In the genomic region with DNA sequence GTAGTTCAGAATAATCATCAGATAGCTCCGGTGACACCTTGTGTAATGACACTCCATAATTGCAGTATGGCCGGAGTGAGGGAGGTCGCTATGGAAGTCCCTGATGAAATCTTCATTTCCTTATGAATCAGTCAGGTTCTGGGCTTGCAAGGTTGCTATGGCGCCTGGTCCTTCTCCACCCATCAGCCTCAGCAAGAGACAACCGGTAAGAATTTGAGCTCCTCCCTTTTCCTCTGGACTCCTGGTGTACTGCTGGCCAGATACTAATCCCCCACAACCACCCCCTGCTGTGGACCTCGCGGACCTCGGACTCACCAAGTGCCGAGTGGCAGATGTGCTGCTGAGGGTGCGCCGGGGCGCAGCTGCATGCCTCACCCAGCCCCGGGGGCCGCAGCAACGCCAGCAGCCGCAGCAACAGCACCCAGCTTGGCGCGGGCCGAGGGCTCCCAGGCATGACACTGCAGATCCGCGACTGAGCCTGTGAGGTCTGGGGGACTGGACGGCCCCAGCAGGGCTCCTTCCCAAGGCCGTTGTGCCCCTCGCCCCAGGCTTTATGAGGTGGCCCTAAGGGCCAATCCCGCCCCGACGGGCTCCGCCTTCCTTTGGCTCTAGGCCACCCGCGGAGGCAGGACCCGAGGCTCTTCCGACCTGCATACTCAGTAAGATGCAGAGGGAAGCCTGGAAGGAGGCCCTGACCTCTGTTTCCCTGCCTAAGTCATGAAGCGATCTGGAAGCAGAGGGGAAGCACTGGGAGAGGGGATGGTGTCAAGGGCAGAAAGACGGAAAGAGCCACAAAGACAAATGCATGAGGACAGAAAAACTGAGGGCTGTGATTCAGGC, we compare ENCODE assay signal across 8 cellular contexts. TPM values are rescaled to one million over a fixed set of nuclear protein-coding genes. Genes with fewer than 3 reads are reported as not detected.
DNase-seq lines count a peak whose midpoint lies in the region; ATAC-seq, FAIRE-seq and TF ChIP-seq lines count a peak whose summit lies in the region.

A gene (minus strand): TSS at position 526 of the 840 bp plus-strand sequence. CDS start 72 bp downstream, at position 454.

- peaks cover 11 to 28% (median 18%) of the 10 kb centered on the region in 5 donors for H3K27me3 Mint-ChIP-seq in naive thymus-derived CD8-positive, alpha-beta T cell
- H3K27me3 Mint-ChIP-seq in activated naive CD4-positive, alpha-beta T cell treated with anti-CD3 and anti-CD28 coated beads for 36 hours (ENCODE audit: low read depth): peaks cover 15% of the 10 kb centered on the region

- no peaks in the 10 kb centered on the region for H3K36me3 Mint-ChIP-seq in naive thymus-derived CD8-positive, alpha-beta T cell
- H3K36me3 Mint-ChIP-seq in activated naive CD4-positive, alpha-beta T cell treated with anti-CD3 and anti-CD28 coated beads for 36 hours (ENCODE audit: low read depth): no peaks in the 10 kb centered on the region

- H3K9me3 ChIP-seq in Peyer's patch (no peaks in the 10 kb centered on the region), pancreas (no peaks in the 10 kb centered on the region)

- H3K27me3 ChIP-seq in Peyer's patch (no peaks in the 10 kb centered on the region), foreskin keratinocyte (peaks cover 22% of the 10 kb centered on the region), pancreas (no peaks in the 10 kb centered on the region)

- no peak for TF ChIP-seq POLR2A in Peyer's patch (IDR thresholded peaks at IDR 0.05)

- WGBS in pancreas, 2 donors: 9 to 11% methylated on average over 31 to 34 of the region's 34 CpGs

- H3K9me3 Mint-ChIP-seq in naive thymus-derived CD8-positive, alpha-beta T cell: no peaks in the 10 kb centered on the region
- no peaks in the 10 kb centered on the region for H3K9me3 Mint-ChIP-seq in activated naive CD4-positive, alpha-beta T cell treated with anti-CD3 and anti-CD28 coated beads for 36 hours

- H3K4me1 ChIP-seq in Peyer's patch (peaks cover 0 to 9% (median 0%) of the 10 kb centered on the region in 4 donors), foreskin keratinocyte (no peaks in the 10 kb centered on the region), pancreas (no peaks in the 10 kb centered on the region)

- CTCF ChIA-PET in activated naive CD4-positive, alpha-beta T cell treated with anti-CD3 and anti-CD28 coated beads for 36 hours (lab: Charles Lee): no interaction called here

- ATAC-seq in foreskin keratinocyte (peak; percentile 79), pancreas (peak in 3 of 4 donors; percentile 71 to 74 (median 73)), HG03571 (IDR thresholded peaks at IDR 0.05; ENCODE audit: unreplicated experiment) (no peak), GM18861 (IDR thresholded peaks at IDR 0.05; ENCODE audit: unreplicated experiment) (no peak)
- no peak for ATAC-seq in naive thymus-derived CD8-positive, alpha-beta T cell

- POLR2A ChIA-PET in naive thymus-derived CD8-positive, alpha-beta T cell (lab: Charles Lee): no interaction called here

- H3K27ac ChIP-seq in Peyer's patch (peak within 1 kb of the TSS; percentile 17 to 78 (median 58)), foreskin keratinocyte (no peak within 1 kb of the TSS), pancreas (no peak within 1 kb of the TSS)

- no peaks in the 10 kb centered on the region for H3K36me3 ChIP-seq in Peyer's patch
- no peaks in the 10 kb centered on the region for H3K36me3 ChIP-seq in pancreas

- H3K4me3 Mint-ChIP-seq in naive thymus-derived CD8-positive, alpha-beta T cell: peak within 1 kb of the TSS in 3 of 10 donors; percentile 30 to 58 (median 54)
- H3K4me3 Mint-ChIP-seq in activated naive CD4-positive, alpha-beta T cell treated with anti-CD3 and anti-CD28 coated beads for 36 hours: no peak within 1 kb of the TSS

- no peak for FAIRE-seq in pancreas (lab: Jason Lieb, UNC)

- H3K4me1 Mint-ChIP-seq in naive thymus-derived CD8-positive, alpha-beta T cell: peaks cover 4 to 10% (median 6%) of the 10 kb centered on the region in 4 donors
- H3K4me1 Mint-ChIP-seq in activated naive CD4-positive, alpha-beta T cell treated with anti-CD3 and anti-CD28 coated beads for 36 hours (ENCODE audit: low read depth): peaks cover 5% of the 10 kb centered on the region

- DNase-seq in CD1c-positive myeloid dendritic cell (ENCODE audit: extremely low spot score) (peak; percentile 26), Peyer's patch (peak in 2 of 3 donors; percentile 65 to 85), foreskin keratinocyte (peak in 1 of 2 donors; percentile 40), pancreas (peak in 4 of 6 donors; percentile 17 to 72 (median 45))
- no peak for DNase-seq in naive thymus-derived CD8-positive, alpha-beta T cell
- no peak for DNase-seq in activated naive CD4-positive, alpha-beta T cell treated with anti-CD3 and anti-CD28 coated beads for 36 hours

- H3K4me3 ChIP-seq in Peyer's patch (peak within 1 kb of the TSS; percentile 20 to 56 (median 40)), pancreas (peak within 1 kb of the TSS in 2 of 4 donors; percentile 17 to 42)

- TF ChIP-seq CTCF in Peyer's patch (IDR thresholded peaks at IDR 0.05) (no peak), foreskin keratinocyte (conservative IDR thresholded peaks at IDR 0.05) (no peak), pancreas (IDR thresholded peaks at IDR 0.05) (no peak)

- intact Hi-C loops in pancreas (cut with DNase I): no loop called here
- intact Hi-C loops in activated naive CD4-positive, alpha-beta T cell treated with anti-CD3 and anti-CD28 coated beads for 36 hours (cut with micrococcal nuclease): no loop called here

- H3K27ac Mint-ChIP-seq in naive thymus-derived CD8-positive, alpha-beta T cell: peak within 1 kb of the TSS in 3 of 10 donors; percentile 22 to 61 (median 54)
- H3K27ac Mint-ChIP-seq in activated naive CD4-positive, alpha-beta T cell treated with anti-CD3 and anti-CD28 coated beads for 36 hours: no peak within 1 kb of the TSS

RNA-seq across cellular contexts. Expression of the gene that starts here (rescaled TPM):
- total RNA-seq in Peyer's patch (10 to 100 TPM in 1 of 4 donors, 1 to 10 TPM in 3; 3.7 to 22.3 (median 5.0) TPM), foreskin keratinocyte (0.14 TPM in 1 of 2 replicates, not detected in the other), pancreas (1 to 10 TPM in 4 of 6 donors, under 1 TPM in 2; 0.12 to 4.6 (median 1.2) TPM)
- polyA plus RNA-seq in foreskin keratinocyte (0.09 and 0.13 TPM in 2 replicates), pancreas (1 to 10 TPM; 2.1 to 3.0 TPM)
- total RNA-seq in naive thymus-derived CD8-positive, alpha-beta T cell: not detected
- not detected for polyA plus RNA-seq in naive thymus-derived CD8-positive, alpha-beta T cell
- under 1 TPM in 1 of 2 experiments, not detected in 1; 0.12 TPM for total RNA-seq in activated naive CD4-positive, alpha-beta T cell treated with anti-CD3 and anti-CD28 coated beads for 36 hours

Comparison
In these comparisons a context has a peak if more than half of its experiments do, and no peak if none do; other contexts are left out.
1. Peak in ATAC-seq in foreskin keratinocyte; RNA of the gene not detected or under 1 TPM.
2. DNase-seq: peak in CD1c-positive myeloid dendritic cell (single experiment), Peyer's patch (2 of 3) and pancreas (4 of 6); none in naive thymus-derived CD8-positive, alpha-beta T cell (0 of 10) and activated naive CD4-positive, alpha-beta T cell treated with anti-CD3 and anti-CD28 coated beads for 36 hours (single experiment).
3. H3K27ac ChIP-seq: peak in Peyer's patch (4 of 4); none in foreskin keratinocyte (single experiment) and pancreas (0 of 4).
4. ATAC-seq: peak in pancreas (3 of 4); none in naive thymus-derived CD8-positive, alpha-beta T cell (0 of 2), HG03571 (single experiment) and GM18861 (single experiment).